12 cellular contexts compared by ENCODE assay signal in the genomic region with DNA sequence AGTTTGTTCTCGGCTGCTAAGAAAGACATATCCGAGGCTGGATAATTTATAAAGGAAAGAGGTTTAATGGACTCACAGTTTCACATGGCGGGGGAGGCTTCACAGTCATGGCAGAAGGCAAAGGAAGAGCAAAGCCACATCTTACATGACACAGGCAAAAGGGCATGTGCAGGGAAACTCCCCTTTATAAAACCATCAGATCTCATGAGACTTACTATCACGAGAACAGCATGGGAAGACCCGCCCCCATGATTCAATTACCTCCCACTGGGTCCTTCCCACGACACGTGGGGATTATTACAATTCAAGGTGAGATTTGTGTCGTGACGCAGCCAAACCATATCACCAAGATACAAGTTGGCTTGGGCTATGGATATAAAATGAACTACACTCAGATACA. TPM values are rescaled to one million over a fixed set of nuclear protein-coding genes. Genes with fewer than 3 reads are reported as not detected.
DNase-seq lines count a peak whose midpoint lies in the region; ATAC-seq and TF ChIP-seq lines count a peak whose summit lies in the region.
"Not testable (repeated sequence)": the region's sequence is repeated elsewhere in the genome, so short reads cannot be mapped to it uniquely, and the experiment has no call there.
"Had no signal": no experiment of that assay in that cellular context is flagged by ENCODE, and none has a peak within 500 bp of the region (broad histone marks: within the 10 kb centered on the region; RNA-seq: fewer than 3 reads in every experiment).

No MANE protein-coding gene starts in this region.

- not testable (repeated sequence) for TF ChIP-seq CTCF in HEK293 (tag by site-specific recombination; IDR thresholded peaks at IDR 0.05)

- not testable (repeated sequence) for H3K4me3 Mint-ChIP-seq in activated T-cell treated with anti-CD3 and anti-CD28 coated beads, Interleukin-2, amount 50 U/mL, for 4 hours; activated naive CD8-positive, alpha-beta T cell treated with anti-CD3 and anti-CD28 coated beads, Interleukin-2, amount 50 U/mL, for 24 hours

- not testable (repeated sequence) for H3K4me1 Mint-ChIP-seq in activated T-cell treated with anti-CD3 and anti-CD28 coated beads, Interleukin-2, amount 50 U/mL, for 4 hours (ENCODE audit: low read depth)
- peaks cover 12% of the 10 kb centered on the region for H3K4me1 Mint-ChIP-seq in activated naive CD8-positive, alpha-beta T cell treated with anti-CD3 and anti-CD28 coated beads, Interleukin-2, amount 50 U/mL, for 24 hours

- not testable (repeated sequence) for H3K4me1 ChIP-seq in HEK293 (ENCODE audit: control insufficient read depth, insufficient read depth, low read length)

- H3K9me3 ChIP-seq in HEK293 (ENCODE audit: control insufficient read depth, insufficient read depth, low read depth, low read length), result not testable (repeated sequence)

- H3K27me3 Mint-ChIP-seq in activated T-cell treated with anti-CD3 and anti-CD28 coated beads, Interleukin-2, amount 50 U/mL, for 4 hours (ENCODE audit: low read depth); activated naive CD8-positive, alpha-beta T cell treated with anti-CD3 and anti-CD28 coated beads, Interleukin-2, amount 50 U/mL, for 24 hours: not testable (repeated sequence)

- peaks cover 35% of the 10 kb centered on the region for H3K36me3 Mint-ChIP-seq in activated T-cell treated with anti-CD3 and anti-CD28 coated beads, Interleukin-2, amount 50 U/mL, for 4 hours (ENCODE audit: insufficient read depth)
- H3K36me3 Mint-ChIP-seq in activated naive CD8-positive, alpha-beta T cell treated with anti-CD3 and anti-CD28 coated beads, Interleukin-2, amount 50 U/mL, for 24 hours (ENCODE audit: low read depth), result peaks cover 50% of the 10 kb centered on the region

- H3K9me3 Mint-ChIP-seq in activated T-cell treated with anti-CD3 and anti-CD28 coated beads, Interleukin-2, amount 50 U/mL, for 4 hours; activated naive CD8-positive, alpha-beta T cell treated with anti-CD3 and anti-CD28 coated beads, Interleukin-2, amount 50 U/mL, for 24 hours: not testable (repeated sequence)

- DNase-seq in activated CD4-positive, alpha-beta T cell treated with anti-CD3 and anti-CD28 coated beads for 48 hours, result peak; percentile 20
- peak; percentile 52 for DNase-seq in activated CD8-positive, alpha-beta memory T cell treated with anti-CD3 and anti-CD28 coated beads for 24 hours
- not testable (repeated sequence) for DNase-seq in activated T-cell treated with anti-CD3 and anti-CD28 coated beads, Interleukin-2, amount 50 U/mL, for 4 hours; stimulated activated naive CD8-positive, alpha-beta T cell treated with anti-CD3 and anti-CD28 coated beads, Interleukin-15, Interleukin-2, amounts not matched to agents 100 U/mL and 50 U/mL, for 24 hours
- DNase-seq in activated naive CD8-positive, alpha-beta T cell treated with anti-CD3 and anti-CD28 coated beads, Interleukin-2, amount 50 U/mL, for 24 hours, result peak; percentile 10
- peak; percentile 22 for DNase-seq in stimulated activated CD4-positive, alpha-beta T cell treated with anti-CD3 and anti-CD28 coated beads, Interleukin-15, amount 100 ng/mL, for 24 hours

- CTCF ChIA-PET in HEK293 (lab: Yijun Ruan, JAX), result not testable (repeated sequence)

- H3K36me3 ChIP-seq in HEK293 (ENCODE audit: control insufficient read depth in 2 of 2, insufficient read depth in 1 of 2, low read length in 2 of 2), result peaks cover 8 to 54% of the 10 kb centered on the region in 2 experiments

- ATAC-seq in activated T-cell treated with anti-CD3 and anti-CD28 coated beads, Interleukin-2, amount 50 U/mL, for 4 hours, result peak; percentile 27 to 39
- not testable (repeated sequence) for ATAC-seq in activated naive CD8-positive, alpha-beta T cell treated with anti-CD3 and anti-CD28 coated beads, Interleukin-2, amount 50 U/mL, for 24 hours
- peak; percentile 31 for ATAC-seq in stimulated activated naive CD8-positive, alpha-beta T cell treated with anti-CD3 and anti-CD28 coated beads, Interleukin-15, Interleukin-2, amounts not matched to agents 100 U/mL and 50 U/mL, for 24 hours

- H3K4me3 ChIP-seq in HEK293 (ENCODE audit: low read depth, low read length), result not testable (repeated sequence)

- H3K27ac Mint-ChIP-seq in activated naive CD8-positive, alpha-beta T cell treated with anti-CD3 and anti-CD28 coated beads, Interleukin-2, amount 50 U/mL, for 24 hours, result peak overlapping the region; percentile 56

- H3K27ac ChIP-seq in HEK293 (ENCODE audit: extremely low read depth, low read depth, low read length), result not testable (repeated sequence)

- POLR2A ChIA-PET in HEK293 (lab: Yijun Ruan, JAX), result not testable (repeated sequence)

TF ChIP-seq in HEK293, 187 proteins besides CTCF, POLR2A, EP300 and RAD21:
- TF ChIP-seq EGR2 (tag by site-specific recombination; IDR thresholded peaks at IDR 0.05; ENCODE audit: low read depth), result peak; percentile 42; the same call in 1 of the 2 replicates
TF ChIP-seq in HEK293: peak in this region for 1; not testable (repeated sequence) for 186.

RNA-seq across cellular contexts. Expression of gene MRAP, which starts 12.3 kb away (rescaled TPM):
- not detected for total RNA-seq in activated T-cell treated with anti-CD3 and anti-CD28 coated beads, Interleukin-2, amount 50 U/mL, for 4 hours
- total RNA-seq: A673; CD4-positive, alpha-beta memory T cell; Daoy; GM23248; HFFc6 had no signal

RNA-seq across cellular contexts. Expression of gene MIS18A, which starts 32.1 kb away (rescaled TPM):
- total RNA-seq in activated T-cell treated with anti-CD3 and anti-CD28 coated beads, Interleukin-2, amount 50 U/mL, for 4 hours, result 10 to 100 TPM; 21.2 to 30.7 (median 22.8) TPM
